Comparison of ENCODE assay signal across 6 cellular contexts in genomic region chrX:46186811-46187106, GRCh38.
DNase-seq lines count a peak whose midpoint lies in the region; ATAC-seq, FAIRE-seq and TF ChIP-seq lines count a peak whose summit lies in the region.
"Not testable (repeated sequence)": the region's sequence is repeated elsewhere in the genome, so short reads cannot be mapped to it uniquely, and the experiment has no call there.

No MANE protein-coding gene starts in this region.

- CTCF ChIA-PET in Calu3 (lab: Charles Lee); PC-3 (lab: Charles Lee); HepG2 (lab: Yijun Ruan, JAX; ENCODE audit: low intra/inter-chr PET ratio, low total read pairs): not testable (repeated sequence)

- H3K27me3 Mint-ChIP-seq in Calu3 (ENCODE audit: unreplicated experiment), result not testable (repeated sequence)

- H3K4me2 ChIP-seq in PC-3 (ENCODE audit: low read length) (peak overlapping the region; percentile 36), HepG2 (ENCODE audit: low read depth, low read length) (peak overlapping the region; percentile 12; the same call in 1 of the 2 replicates)

- H3K27ac Mint-ChIP-seq in Calu3 (ENCODE audit: unreplicated experiment), result peak overlapping the region; percentile 43

- H3K9me3 ChIP-seq in PC-3 (ENCODE audit: low read length); RWPE2 (ENCODE audit: severe bottlenecking); esophagus (ENCODE audit: control insufficient read depth in 2 of 2, insufficient read depth in 1 of 2, low read depth in 1 of 2, low read length in 1 of 2); HepG2 (ENCODE audit: low read length): not testable (repeated sequence)

- H3K27me3 ChIP-seq in PC-3 (ENCODE audit: low read length); RWPE2 (ENCODE audit: insufficient read depth, poor library complexity, severe bottlenecking); esophagus (ENCODE audit: control insufficient read depth in 1 of 2, insufficient read depth in 2 of 2, low read length in 2 of 2); HepG2 (ENCODE audit: control insufficient read depth in 1 of 2, insufficient read depth in 2 of 2, low read length in 2 of 2): not testable (repeated sequence)

- not testable (repeated sequence) for TF ChIP-seq CTCF in Calu3 (IDR thresholded peaks at IDR 0.05; ENCODE audit: unreplicated experiment); PC-3 (conservative IDR thresholded peaks at IDR 0.05; ENCODE audit: low read depth, low read length); RWPE2 (IDR thresholded peaks at IDR 0.05; ENCODE audit: poor library complexity, severe bottlenecking); HepG2 (CRISPR knock-in tag; IDR thresholded peaks at IDR 0.05)

- H3K36me3 ChIP-seq in PC-3 (ENCODE audit: low read depth, low read length); RWPE2 (ENCODE audit: low read depth); esophagus (ENCODE audit: control insufficient read depth in 2 of 2, insufficient read depth in 2 of 2, low read length in 1 of 2); HepG2 (replicated peaks in 1 of 2; ENCODE audit: control insufficient read depth in 1 of 2, insufficient read depth in 2 of 2, low read length in 2 of 2): not testable (repeated sequence)

- not testable (repeated sequence) for TF ChIP-seq EP300 in HepG2 (IDR thresholded peaks at IDR 0.05; ENCODE audit: low read depth in 2 of 2, low read length in 2 of 2); HepG2 (CRISPR knock-in tag; IDR thresholded peaks at IDR 0.05; ENCODE audit: borderline replicate concordance)

- H4K20me1 ChIP-seq in PC-3 (ENCODE audit: low read length); HepG2 (ENCODE audit: insufficient read depth, low read length): not testable (repeated sequence)

- in situ Hi-C loops in HepG2 (cut with HindIII; ENCODE audit: extremely low pct_ligation_motif_present, low pct_unique_long_range_greater_than_20kb), result not testable (repeated sequence)

- not testable (repeated sequence) for FAIRE-seq in HepG2 (lab: Jason Lieb, UNC)

- POLR2A ChIA-PET in PC-3 (lab: Charles Lee; ENCODE audit: unreplicated experiment); HepG2 (lab: Yijun Ruan, JAX): not testable (repeated sequence)

- DNase-seq in Calu3, result peak; percentile 10
- not testable (repeated sequence) for DNase-seq in PC-3; RWPE2 (ENCODE audit: low spot score); HepG2 (ENCODE audit: low spot score)
- DNase-seq in Right ventricle myocardium inferior (ENCODE audit: missing footprints), result peak; percentile 17

- WGBS in esophagus, 2 donors, result 52 to 55% methylated on average over 2 of the region's 2 CpGs
- WGBS in HepG2 (ENCODE audit: low lambda C conversion rate), result 0% methylated on average over 1 of the region's 2 CpGs

- intact Hi-C loops in Calu3 (cut with micrococcal nuclease; ENCODE audit: unreplicated experiment); Right ventricle myocardium inferior (cut with DNase I): not testable (repeated sequence)
- intact Hi-C loops in PC-3 (cut with micrococcal nuclease), result loop anchor here (5.0 kb wide), 1 partner anchor 334 kb away; no protein-coding TSS in a partner anchor
- intact Hi-C loops in HepG2 (cut with micrococcal nuclease; ENCODE audit: unreplicated experiment), result loop anchor here (10.0 kb wide), 1 partner anchor 138 kb away; no protein-coding TSS in a partner anchor

- H2AFZ ChIP-seq in PC-3 (ENCODE audit: low read length); HepG2 (ENCODE audit: low read length): not testable (repeated sequence)

- peaks cover 39% of the 10 kb centered on the region for H3K4me1 ChIP-seq in PC-3 (ENCODE audit: insufficient read depth, low read length)
- H3K4me1 ChIP-seq in RWPE2 (ENCODE audit: insufficient read depth, poor library complexity, severe bottlenecking), result peaks cover 31% of the 10 kb centered on the region
- not testable (repeated sequence) for H3K4me1 ChIP-seq in esophagus (ENCODE audit: control insufficient read depth in 2 of 2, insufficient read depth in 2 of 2, low read length in 1 of 2)
- peaks cover 21% of the 10 kb centered on the region for H3K4me1 ChIP-seq in HepG2 (ENCODE audit: insufficient read depth, low read length)

- peak overlapping the region; percentile 12; the same call in 1 of the 2 replicates for H3K9ac ChIP-seq in PC-3 (ENCODE audit: low read length)
- not testable (repeated sequence) for H3K9ac ChIP-seq in HepG2 (ENCODE audit: insufficient read depth, low read depth, low read length)

- not testable (repeated sequence) for H3K36me3 Mint-ChIP-seq in Calu3 (ENCODE audit: insufficient read depth, unreplicated experiment)

- BruUV-seq in Calu3 (replicated peaks; lab: Mats Ljungman, UMichigan); PC-3 (replicated peaks; lab: Mats Ljungman, UMichigan); HepG2 (replicated peaks; lab: Mats Ljungman, UMichigan): not testable (repeated sequence)

- peak overlapping the region; percentile 73 for H3K27ac ChIP-seq in PC-3 (ENCODE audit: low read length)
- H3K27ac ChIP-seq in RWPE2 (ENCODE audit: poor library complexity, severe bottlenecking), result peak overlapping the region; percentile 91
- peak overlapping the region; percentile 54 to 67 for H3K27ac ChIP-seq in esophagus (ENCODE audit: low read depth in 2 of 2, low read length in 1 of 2)
- H3K27ac ChIP-seq in HepG2 (ENCODE audit: extremely low read length, insufficient read depth, low read length), result not testable (repeated sequence)

- H3K9me3 Mint-ChIP-seq in Calu3 (ENCODE audit: low read depth, unreplicated experiment), result peaks cover 15% of the 10 kb centered on the region

- not testable (repeated sequence) for TF ChIP-seq POLR2A in HepG2 (IDR thresholded peaks at IDR 0.05; ENCODE audit: insufficient read depth in 1 of 2, low read depth in 2 of 2, low read length in 2 of 2)

- not testable (repeated sequence) for H3K4me3 Mint-ChIP-seq in Calu3 (ENCODE audit: low read depth, unreplicated experiment)

- not testable (repeated sequence) for H3F3A ChIP-seq in PC-3 (ENCODE audit: low read length, unreplicated experiment)

- H3K4me1 Mint-ChIP-seq in Calu3 (ENCODE audit: low read depth, unreplicated experiment), result peaks cover 30% of the 10 kb centered on the region

- not testable (repeated sequence) for H3K79me2 ChIP-seq in PC-3 (ENCODE audit: low read length); HepG2 (ENCODE audit: insufficient read depth, low read length)

- H3K9me2 ChIP-seq in PC-3 (replicated peaks; ENCODE audit: low read length), result not testable (repeated sequence)

- peak; percentile 42 for ATAC-seq in PC-3
- not testable (repeated sequence) for ATAC-seq in RWPE2 (ENCODE audit: low read depth); Right ventricle myocardium inferior; HepG2

- H3K4me3 ChIP-seq in PC-3 (ENCODE audit: low read length); RWPE2 (ENCODE audit: severe bottlenecking); esophagus (ENCODE audit: low read depth in 1 of 2, low read length in 2 of 2); HepG2 (replicated peaks in 1 of 3; ENCODE audit: insufficient read depth in 1 of 3, low read depth in 2 of 3, low read length in 3 of 3): not testable (repeated sequence)

- not testable (repeated sequence) for TF ChIP-seq RAD21 in HepG2 (CRISPR knock-in tag; IDR thresholded peaks at IDR 0.05)

TF ChIP-seq in HepG2, 621 proteins besides CTCF, POLR2A, EP300 and RAD21 (continues in another document):
- TF ChIP-seq HNF4A (CRISPR knock-in tag; IDR thresholded peaks at IDR 0.05) (0 out of 2 replicates have a peak, but pooled peaks have one; percentile 6), HNRNPL (IDR thresholded peaks at IDR 0.05; ENCODE audit: low read depth, low read length) (peak; percentile 86), HMG20A (CRISPR knock-in tag; IDR thresholded peaks at IDR 0.05; ENCODE audit: borderline replicate concordance) (0 out of 2 replicates have a peak, but pooled peaks have one; percentile 1), HIC2 (CRISPR knock-in tag; IDR thresholded peaks at IDR 0.05; ENCODE audit: low read depth) (peak; percentile 87; the same call in 1 of the 2 replicates), FOSL2 (CRISPR knock-in tag; IDR thresholded peaks at IDR 0.05) (peak; percentile 83; the same call in 1 of the 2 replicates), ZNF335 (CRISPR knock-in tag; IDR thresholded peaks at IDR 0.05) (0 out of 2 replicates have a peak, but pooled peaks have one; percentile 44)
